ENCODE assay signal across 16 cellular contexts in genomic region chr3:112407888-112408702, GRCh38.
DNase-seq lines count a peak whose midpoint lies in the region; ATAC-seq, FAIRE-seq and TF ChIP-seq lines count a peak whose summit lies in the region.
"Had no signal": no experiment of that assay in that cellular context is flagged by ENCODE, and none has a peak within 500 bp of the region (broad histone marks: within the 10 kb centered on the region; RNA-seq: fewer than 3 reads in every experiment).

No MANE protein-coding gene starts in this region.

- H2BK15ac ChIP-seq in mesenchymal stem cell (ENCODE audit: low read depth, poor library complexity, severe bottlenecking) = no peak overlapping the region

- no peaks in the 10 kb centered on the region for H3K27me3 Mint-ChIP-seq in Calu3 (ENCODE audit: unreplicated experiment)

- no peak overlapping the region for H3K9ac ChIP-seq in OCI-LY1 (ENCODE audit: low read length)
- no peak overlapping the region for H3K9ac ChIP-seq in mesenchymal stem cell (ENCODE audit: low read length)

- H2AK5ac ChIP-seq in mesenchymal stem cell (ENCODE audit: low read length, severe bottlenecking) = no peak overlapping the region

- H3K9me3 ChIP-seq in OCI-LY1 (ENCODE audit: low read length) (no peaks in the 10 kb centered on the region), mesenchymal stem cell (ENCODE audit: control insufficient read depth, low read length) (no peaks in the 10 kb centered on the region)

- peak; percentile 32 for ATAC-seq in GM21390 (IDR thresholded peaks at IDR 0.05; ENCODE audit: unreplicated experiment)
- ATAC-seq: activated CD8-positive, alpha-beta T cell treated with anti-CD3 and anti-CD28 coated beads, Interleukin-2, amount 10 ng/mL, durations not matched to agents 7 days and 5 days; K562; natural killer cell had no signal

- H3K4me2 ChIP-seq in OCI-LY1 (ENCODE audit: low read length) (no peak overlapping the region), mesenchymal stem cell (ENCODE audit: low read length, poor library complexity, severe bottlenecking) (no peak overlapping the region)

- H2AFZ ChIP-seq in OCI-LY1 (ENCODE audit: low read length) (peak overlapping the region; percentile 19), mesenchymal stem cell (ENCODE audit: low read depth, low read length) (no peak overlapping the region)

- no peak overlapping the region for H3K4ac ChIP-seq in mesenchymal stem cell (ENCODE audit: low read depth in 1 of 2, low read length in 2 of 2)

- no peaks in the 10 kb centered on the region for H3K36me3 Mint-ChIP-seq in Calu3 (ENCODE audit: insufficient read depth, unreplicated experiment)
- H3K36me3 Mint-ChIP-seq: activated naive CD4-positive, alpha-beta T cell treated with anti-CD3 and anti-CD28 coated beads, Interleukin-2, amount 50 U/mL, for 72 hours; natural killer cell had no signal

- H3K4me3 ChIP-seq in OCI-LY1 (ENCODE audit: low read depth, low read length, poor library complexity, severe bottlenecking) = no peak overlapping the region
- H3K4me3 ChIP-seq in mesenchymal stem cell (ENCODE audit: insufficient read depth in 1 of 2, low read depth in 1 of 2, low read length in 2 of 2) = no peak overlapping the region
- H3K4me3 ChIP-seq: K562 had no signal

- H4K8ac ChIP-seq in mesenchymal stem cell (ENCODE audit: low read length) = no peak overlapping the region

- H3K9me3 Mint-ChIP-seq in Calu3 (ENCODE audit: low read depth, unreplicated experiment) = no peaks in the 10 kb centered on the region
- H3K9me3 Mint-ChIP-seq: activated naive CD4-positive, alpha-beta T cell treated with anti-CD3 and anti-CD28 coated beads, Interleukin-2, amount 50 U/mL, for 72 hours; natural killer cell had no signal

- WGBS in mesenchymal stem cell = 100% methylated on average over 1 of the region's 2 CpGs

- no peak overlapping the region for H3K23ac ChIP-seq in mesenchymal stem cell (ENCODE audit: low read length in 2 of 2)

- intact Hi-C loops in Calu3 (cut with micrococcal nuclease; ENCODE audit: unreplicated experiment) = no loop called here

- H3K14ac ChIP-seq in mesenchymal stem cell (ENCODE audit: low read length in 2 of 2) = no peak overlapping the region

- peaks cover 11% of the 10 kb centered on the region for H3K4me1 ChIP-seq in OCI-LY1 (ENCODE audit: insufficient read depth, low read length, severe bottlenecking)
- H3K4me1 ChIP-seq in mesenchymal stem cell (ENCODE audit: control insufficient read depth, insufficient read depth, low read depth, low read length) = peaks cover 4% of the 10 kb centered on the region

- no peak for FAIRE-seq in GM19239 (lab: Jason Lieb, UNC)
- FAIRE-seq: K562, urothelium cell line had no signal

- no peaks in the 10 kb centered on the region for H4K20me1 ChIP-seq in OCI-LY1 (ENCODE audit: insufficient read depth, low read length)

- TF ChIP-seq CTCF in Calu3 (IDR thresholded peaks at IDR 0.05; ENCODE audit: unreplicated experiment) (no peak), OCI-LY1 (IDR thresholded peaks at IDR 0.05; ENCODE audit: low read length) (no peak)

- no TSS peak for BruUV-seq in Calu3 (replicated peaks; lab: Mats Ljungman, UMichigan)

- no peaks in the 10 kb centered on the region for H3K79me2 ChIP-seq in OCI-LY1 (ENCODE audit: insufficient read depth, low read length)

- peak overlapping the region; percentile 84 for H3K27ac Mint-ChIP-seq in Calu3 (ENCODE audit: unreplicated experiment)
- H3K27ac Mint-ChIP-seq: activated CD8-positive, alpha-beta T cell treated with anti-CD3 and anti-CD28 coated beads, Interleukin-2, amount 10 ng/mL, durations not matched to agents 7 days and 5 days; natural killer cell had no signal

- CTCF ChIA-PET in Calu3 (lab: Charles Lee) = no interaction called here

- DNase-seq in Calu3 (no peak), mesenchymal stem cell (no peak), ureter (ENCODE audit: low spot score) (no peak), NCI-H226 (no peak), GM19239 (ENCODE audit: insufficient read length, low spot score) (no peak)
- no peak for DNase-seq in stimulated activated naive CD4-positive, alpha-beta T cell (lab: John Stamatoyannopoulos, UW)
- DNase-seq: activated CD8-positive, alpha-beta T cell treated with anti-CD3 and anti-CD28 coated beads, Interleukin-2, amount 10 ng/mL, durations not matched to agents 7 days and 5 days; cortex of kidney; DMS79; natural killer cell; NCI-H2029 had no signal

- H3K4me1 Mint-ChIP-seq in Calu3 (ENCODE audit: low read depth, unreplicated experiment) = peaks cover 31% of the 10 kb centered on the region

- H3K36me3 ChIP-seq in OCI-LY1 (ENCODE audit: insufficient read depth, low read length) = no peaks in the 10 kb centered on the region
- peaks cover 0 to under 1% of the 10 kb centered on the region in 2 experiments for H3K36me3 ChIP-seq in mesenchymal stem cell (ENCODE audit: control insufficient read depth in 1 of 2, insufficient read depth in 2 of 2, low read depth in 1 of 2, low read length in 2 of 2)

- H3K9me2 ChIP-seq in OCI-LY1 (ENCODE audit: low read depth, low read length) = no peaks in the 10 kb centered on the region

- H3F3A ChIP-seq in OCI-LY1 (ENCODE audit: insufficient read depth, low read length) = no peaks in the 10 kb centered on the region; the same call in 1 of the 2 replicates

- H3K27ac ChIP-seq in OCI-LY1 (ENCODE audit: low read depth, low read length, poor library complexity, severe bottlenecking) = no peak overlapping the region
- H3K27ac ChIP-seq in mesenchymal stem cell (ENCODE audit: low read length, poor library complexity, severe bottlenecking) = peak overlapping the region; percentile 93

- H2BK120ac ChIP-seq in mesenchymal stem cell (ENCODE audit: low read depth, low read length) = no peak overlapping the region

- H4K91ac ChIP-seq in mesenchymal stem cell (ENCODE audit: low read length) = no peak overlapping the region

- H3K18ac ChIP-seq in mesenchymal stem cell (ENCODE audit: low read depth in 1 of 2, low read length in 2 of 2) = no peak overlapping the region

- H2BK12ac ChIP-seq in mesenchymal stem cell (ENCODE audit: low read length in 2 of 2) = no peak overlapping the region

- H3K4me3 Mint-ChIP-seq in Calu3 (ENCODE audit: low read depth, unreplicated experiment) = no peak overlapping the region
- H3K4me3 Mint-ChIP-seq: activated CD8-positive, alpha-beta T cell treated with anti-CD3 and anti-CD28 coated beads, Interleukin-2, amount 10 ng/mL, durations not matched to agents 7 days and 5 days; natural killer cell had no signal

- no peaks in the 10 kb centered on the region for H3K79me1 ChIP-seq in mesenchymal stem cell (replicated peaks; ENCODE audit: low read length, poor library complexity, severe bottlenecking)

- H3K27me3 ChIP-seq in OCI-LY1 (ENCODE audit: insufficient read depth, low read length) = no peaks in the 10 kb centered on the region
- H3K27me3 ChIP-seq in mesenchymal stem cell (ENCODE audit: control insufficient read depth in 1 of 2, insufficient read depth in 1 of 2, low read length in 2 of 2) = no peaks in the 10 kb centered on the region

- no peak overlapping the region for H2BK5ac ChIP-seq in mesenchymal stem cell (ENCODE audit: low read depth, low read length, poor library complexity, severe bottlenecking)
